Comparison of ENCODE assay signal across 10 cellular contexts in the genomic region with DNA sequence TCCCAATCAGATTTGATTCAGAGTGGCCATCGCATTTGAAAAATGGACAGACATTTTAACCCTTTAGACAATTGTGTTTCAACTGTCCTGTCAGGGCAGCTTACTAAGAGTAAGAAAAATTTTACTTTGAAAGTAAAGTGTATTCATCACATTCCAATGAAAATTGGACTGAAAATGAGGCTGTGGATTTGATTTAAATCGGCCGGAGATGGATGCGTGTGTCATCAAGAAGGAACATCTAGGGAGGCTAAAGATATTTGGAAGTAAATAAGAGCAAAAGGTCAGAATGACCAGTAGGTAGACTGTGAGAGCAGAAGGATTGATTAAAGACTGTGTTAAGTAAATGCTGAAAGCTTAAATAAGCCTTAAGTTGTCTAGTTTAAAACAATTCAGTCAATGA. TPM values are rescaled to one million over a fixed set of nuclear protein-coding genes. Genes with fewer than 3 reads are reported as not detected.
DNase-seq lines count a peak whose midpoint lies in the region; ATAC-seq, FAIRE-seq and TF ChIP-seq lines count a peak whose summit lies in the region.
"Had no signal": no experiment of that assay in that cellular context is flagged by ENCODE, and none has a peak within 500 bp of the region (broad histone marks: within the 10 kb centered on the region; RNA-seq: fewer than 3 reads in every experiment).

No MANE protein-coding gene starts in this region.

- H3K36me3 ChIP-seq in DND-41 (ENCODE audit: insufficient read depth, low read length): peaks cover 8% of the 10 kb centered on the region
- H3K36me3 ChIP-seq: tibial nerve had no signal

- peak overlapping the region; percentile 94; the same call in 1 of the 2 replicates for H3K27ac ChIP-seq in DND-41 (ENCODE audit: low read length)

- DNase-seq in DND-41: no peak
- DNase-seq in NB4 (ENCODE audit: low read depth): no peak
- DNase-seq in chondrocyte (ENCODE audit: low spot score): no peak
- DNase-seq in nephron progenitor cell: no peak
- no peak for DNase-seq in D721Med (ENCODE audit: insufficient read length, low spot score)
- DNase-seq in NOMO-1 (lab: John Stamatoyannopoulos, UW; ENCODE audit: unreplicated experiment in 2 of 2): no peak
- no peak for DNase-seq in anterior cingulate cortex (lab: John Stamatoyannopoulos, UW)
- DNase-seq: NCI-H146 had no signal

- H3K4me2 ChIP-seq in DND-41 (ENCODE audit: insufficient read depth, low read length): peak overlapping the region; percentile 70

- H3K27me3 Mint-ChIP-seq in chondrocyte (ENCODE audit: low read depth): no peaks in the 10 kb centered on the region
- peaks cover 5% of the 10 kb centered on the region for H3K27me3 Mint-ChIP-seq in nephron progenitor cell (ENCODE audit: low read depth, poor library complexity)

- H3K4me3 ChIP-seq in DND-41 (ENCODE audit: low read depth in 1 of 2, low read length in 2 of 2) (peak overlapping the region; percentile 75 to 93; a peak in 3 of 4 replicates), NB4 (ENCODE audit: low read depth, low read length) (peak overlapping the region; percentile 85)

- H2AFZ ChIP-seq in DND-41 (ENCODE audit: low read depth, low read length): no peak overlapping the region

- peaks cover 69% of the 10 kb centered on the region for H3K79me2 ChIP-seq in DND-41 (ENCODE audit: insufficient read depth, low read length)

- peaks cover 3% of the 10 kb centered on the region for H3K36me3 Mint-ChIP-seq in chondrocyte (ENCODE audit: low read depth)
- peaks cover 6% of the 10 kb centered on the region for H3K36me3 Mint-ChIP-seq in nephron progenitor cell (ENCODE audit: low read depth)

- H3K9me3 ChIP-seq in DND-41 (ENCODE audit: insufficient read depth, low read length, severe bottlenecking): no peaks in the 10 kb centered on the region
- H3K9me3 ChIP-seq: tibial nerve had no signal

- TF ChIP-seq CTCF in DND-41 (IDR thresholded peaks at IDR 0.05; ENCODE audit: borderline replicate concordance, extremely low read depth, low read length, poor library complexity, severe bottlenecking) (no peak), NB4 (IDR thresholded peaks at IDR 0.05; ENCODE audit: low read depth, low read length) (no peak), chondrocyte (IDR thresholded peaks at IDR 0.05) (no peak), nephron progenitor cell (IDR thresholded peaks at IDR 0.05) (no peak), D721Med (IDR thresholded peaks at IDR 0.05; ENCODE audit: insufficient read depth, missing control alignments) (no peak)

- H3K4me1 ChIP-seq in DND-41 (ENCODE audit: insufficient read depth, low read length): peaks cover 32% of the 10 kb centered on the region

- ATAC-seq in DND-41 (ENCODE audit: insufficient read depth, low read depth) (no peak), HG03045 (IDR thresholded peaks at IDR 0.05; ENCODE audit: unreplicated experiment) (no peak)

- H3K9me3 Mint-ChIP-seq in chondrocyte (ENCODE audit: low read depth): peaks cover 4% of the 10 kb centered on the region
- peaks cover 23% of the 10 kb centered on the region for H3K9me3 Mint-ChIP-seq in nephron progenitor cell

- FAIRE-seq in D721Med (lab: Jason Lieb, UNC): no peak

- no peak for TF ChIP-seq POLR2A in NB4 (IDR thresholded peaks at IDR 0.05; ENCODE audit: extremely low read depth, insufficient read length)

- H4K20me1 ChIP-seq in DND-41 (ENCODE audit: insufficient read depth, low read length): peaks cover 4% of the 10 kb centered on the region; the same call in 1 of the 2 replicates

- peak overlapping the region; percentile 99 for H3K27ac Mint-ChIP-seq in chondrocyte (ENCODE audit: unreplicated experiment)
- H3K27ac Mint-ChIP-seq in nephron progenitor cell: no peak overlapping the region

- H3K9ac ChIP-seq in DND-41 (ENCODE audit: low read depth, low read length): peak overlapping the region; percentile 84

- H3K4me1 Mint-ChIP-seq in chondrocyte (ENCODE audit: low read depth): peaks cover 34% of the 10 kb centered on the region
- H3K4me1 Mint-ChIP-seq in nephron progenitor cell: peaks cover 18% of the 10 kb centered on the region

- H3K27me3 ChIP-seq in DND-41 (ENCODE audit: insufficient read depth, low read length, poor library complexity): no peaks in the 10 kb centered on the region
- H3K27me3 ChIP-seq: tibial nerve had no signal

- H3K4me3 Mint-ChIP-seq in chondrocyte (ENCODE audit: unreplicated experiment) (peak overlapping the region; percentile 94), nephron progenitor cell (peak overlapping the region; percentile 87)

RNA-seq across cellular contexts. Expression of a gene that starts 1.5 kb away (rescaled TPM):
- 21.9 to 26.6 TPM (median 22.5 TPM) in 3 replicates for total RNA-seq in chondrocyte
